ENCODE assay signal across 25 cellular contexts in genomic region chr1:209431813-209432442, GRCh38.
DNase-seq lines count a peak whose midpoint lies in the region; ATAC-seq, FAIRE-seq and TF ChIP-seq lines count a peak whose summit lies in the region.
"Had no signal": no experiment of that assay in that cellular context is flagged by ENCODE, and none has a peak within 500 bp of the region (broad histone marks: within the 10 kb centered on the region; RNA-seq: fewer than 3 reads in every experiment).

No MANE protein-coding gene starts in this region.

- no TSS peak for BruUV-seq in mammary epithelial cell (replicated peaks; lab: Mats Ljungman, UMichigan)

- CTCF ChIA-PET in mammary epithelial cell (lab: Charles Lee; ENCODE audit: low non-redundant PET): no interaction called here

- H3K18ac ChIP-seq in H9 (ENCODE audit: insufficient read length, low read depth, low read length): no peak overlapping the region

- no peaks in the 10 kb centered on the region for H3K9me1 ChIP-seq in keratinocyte (ENCODE audit: control insufficient read depth, extremely low read depth, insufficient read depth, low read length)

- H3K9me3 ChIP-seq in H9 (ENCODE audit: control insufficient read depth, low read depth, low read length) (no peaks in the 10 kb centered on the region), mammary epithelial cell (replicated peaks; ENCODE audit: insufficient read depth, low read length) (no peaks in the 10 kb centered on the region), keratinocyte (ENCODE audit: control insufficient read depth, low read depth, low read length) (no peaks in the 10 kb centered on the region), smooth muscle cell (replicated peaks; ENCODE audit: low read depth) (no peaks in the 10 kb centered on the region)
- H3K9me3 ChIP-seq: mucosa of descending colon, testis had no signal

- H3K4ac ChIP-seq in H9 (ENCODE audit: low read depth, low read length): no peak overlapping the region

- no peak overlapping the region for H2BK15ac ChIP-seq in H9 (ENCODE audit: low read depth, low read length)

- H2BK20ac ChIP-seq in H9 (ENCODE audit: low read depth, low read length, poor library complexity, severe bottlenecking): no peak overlapping the region

- no peak overlapping the region for H3K23ac ChIP-seq in H9 (ENCODE audit: insufficient read length, low read depth, low read length)

- peaks cover 4% of the 10 kb centered on the region for H3F3A ChIP-seq in smooth muscle cell (ENCODE audit: low read depth)

- H2AK5ac ChIP-seq in H9 (ENCODE audit: insufficient read length, low read length): no peak overlapping the region

- H3K79me1 ChIP-seq in H9 (ENCODE audit: insufficient read depth, low read depth, low read length, poor library complexity, severe bottlenecking): no peaks in the 10 kb centered on the region

- H3K14ac ChIP-seq in H9 (ENCODE audit: insufficient read depth, low read length): no peak overlapping the region; the same call in 1 of the 2 replicates

- no peak overlapping the region for H3K56ac ChIP-seq in H9 (ENCODE audit: insufficient read length, low read depth, low read length)

- H3K4me1 Mint-ChIP-seq in H9: peaks cover 88% of the 10 kb centered on the region in 2 experiments
- H3K4me1 Mint-ChIP-seq: activated CD4-positive, alpha-beta T cell treated with anti-CD3 and anti-CD28 coated beads for 36 hours; activated naive CD8-positive, alpha-beta T cell treated with anti-CD3 and anti-CD28 coated beads, Interleukin-2, amount 50 U/mL, for 24 hours had no signal

- in situ Hi-C loops in mammary epithelial cell (cut with MboI; ENCODE audit: low sequenced_read_pairs in 2 of 2): loop anchor here (5.0 to 10.0 kb wide), 5 partner anchors 50 to 777 kb away; no protein-coding TSS in a partner anchor

- no CpG with 5 or more reads among the region's 12 CpGs for whole genome bisulfite sequencing in H9 (ENCODE audit: extremely low coverage, insufficient read length, low lambda C conversion rate)
- 0% methylated on average over 10 of the region's 12 CpGs for WGBS in mammary epithelial cell (ENCODE audit: low coverage, missing lambda C conversion rate)
- 88% methylated on average over 12 of the region's 12 CpGs for WGBS in smooth muscle cell (ENCODE audit: low lambda C conversion rate)

- dilution Hi-C loops in mammary epithelial cell (cut with HindIII; ENCODE audit: low sequenced_read_pairs) (no loop called here), keratinocyte (cut with MboI; ENCODE audit: extremely low pct_ligation_motif_present, low sequenced_read_pairs) (no loop called here)

- no peak for ATAC-seq in HG02938 (IDR thresholded peaks at IDR 0.05; ENCODE audit: unreplicated experiment)
- no peak for ATAC-seq in GM21576 (IDR thresholded peaks at IDR 0.05; ENCODE audit: unreplicated experiment)
- ATAC-seq: activated CD4-positive, alpha-beta T cell treated with anti-CD3 and anti-CD28 coated beads for 36 hours; activated naive CD8-positive, alpha-beta T cell treated with anti-CD3 and anti-CD28 coated beads, Interleukin-2, amount 50 U/mL, for 24 hours; CD8-positive, alpha-beta T cell; mucosa of descending colon; sciatic nerve had no signal

- no peak overlapping the region for H3K9ac ChIP-seq in H9 (ENCODE audit: extremely low read depth, insufficient read length, low read length)
- peak overlapping the region; percentile 100 for H3K9ac ChIP-seq in mammary epithelial cell (ENCODE audit: insufficient read depth, low read length)
- H3K9ac ChIP-seq in keratinocyte (ENCODE audit: control insufficient read depth, extremely low read depth, insufficient read depth, low read length): peak overlapping the region; percentile 98
- H3K9ac ChIP-seq in smooth muscle cell (ENCODE audit: low read depth): no peak overlapping the region

- H2AFZ ChIP-seq in H9 (ENCODE audit: low read length): no peak overlapping the region
- no peak overlapping the region for H2AFZ ChIP-seq in mammary epithelial cell (ENCODE audit: low read depth, low read length)
- H2AFZ ChIP-seq in keratinocyte (ENCODE audit: control insufficient read depth, low read length): no peak overlapping the region
- H2AFZ ChIP-seq in smooth muscle cell (ENCODE audit: low read depth): no peak overlapping the region

- no peak overlapping the region for H2BK12ac ChIP-seq in H9 (ENCODE audit: insufficient read length, low read depth, low read length)

- H3K79me2 ChIP-seq in H9 (ENCODE audit: insufficient read depth, low read length): no peaks in the 10 kb centered on the region; the same call in 1 of the 2 replicates
- peaks cover 46% of the 10 kb centered on the region for H3K79me2 ChIP-seq in mammary epithelial cell (ENCODE audit: insufficient read depth, low read length)
- H3K79me2 ChIP-seq in keratinocyte (ENCODE audit: control insufficient read depth, insufficient read depth, low read length): peaks cover 25% of the 10 kb centered on the region
- no peaks in the 10 kb centered on the region for H3K79me2 ChIP-seq in smooth muscle cell (ENCODE audit: low read depth)

- H3K4me1 ChIP-seq in H9 (ENCODE audit: insufficient read depth, low read length) (peaks cover 25% of the 10 kb centered on the region; the same call in 1 of the 2 replicates), mammary epithelial cell (ENCODE audit: insufficient read depth, low read length) (peaks cover 68% of the 10 kb centered on the region), keratinocyte (ENCODE audit: control insufficient read depth, extremely low read depth, insufficient read depth, low read length) (peaks cover 56% of the 10 kb centered on the region), smooth muscle cell (ENCODE audit: low read depth) (peaks cover 34% of the 10 kb centered on the region)
- H3K4me1 ChIP-seq: testis had no signal

- H2BK5ac ChIP-seq in H9 (ENCODE audit: insufficient read length, low read length): no peak overlapping the region

- peaks cover 2 to 21% (median 20%) of the 10 kb centered on the region in 3 experiments; a peak in 5 of 7 replicates for H3K36me3 Mint-ChIP-seq in H9 (ENCODE audit: insufficient read depth in 1 of 3, low read depth in 3 of 3)
- H3K36me3 Mint-ChIP-seq: CD8-positive, alpha-beta T cell had no signal

- no peak for TF ChIP-seq CTCF in H9 (conservative IDR thresholded peaks at IDR 0.05)
- no peak for TF ChIP-seq CTCF in mammary epithelial cell (conservative IDR thresholded peaks at IDR 0.05 in 1 of 2, IDR thresholded peaks at IDR 0.05 in 1 of 2; ENCODE audit: extremely low read depth in 1 of 2, insufficient read depth in 1 of 2, low read depth in 1 of 2, low read length in 2 of 2)
- no peak for TF ChIP-seq CTCF in keratinocyte (optimal IDR thresholded peaks at IDR 0.05 in 1 of 3, IDR thresholded peaks at IDR 0.05 in 1 of 3, conservative IDR thresholded peaks at IDR 0.05 in 1 of 3; ENCODE audit: extremely low read depth in 1 of 3, insufficient read depth in 2 of 3, low read length in 3 of 3)
- TF ChIP-seq CTCF in smooth muscle cell (IDR thresholded peaks at IDR 0.05; ENCODE audit: borderline replicate concordance, insufficient read depth, poor library complexity, severe bottlenecking): no peak

- H3K36me3 ChIP-seq in mammary epithelial cell (ENCODE audit: insufficient read depth, low read length) (peaks cover 26% of the 10 kb centered on the region), keratinocyte (ENCODE audit: control insufficient read depth in 2 of 2, extremely low read depth in 1 of 2, insufficient read depth in 2 of 2, low read length in 2 of 2) (peaks cover 13 to 28% of the 10 kb centered on the region in 2 experiments), smooth muscle cell (ENCODE audit: low read depth) (no peaks in the 10 kb centered on the region)

- no peak overlapping the region for H3T11ph ChIP-seq in H9 (ENCODE audit: low read length)

- H4K8ac ChIP-seq in H9 (replicated peaks; ENCODE audit: insufficient read length, low read depth, low read length): no peak overlapping the region

- H4K20me1 ChIP-seq in H9 (ENCODE audit: control insufficient read depth, insufficient read depth, insufficient read length): no peaks in the 10 kb centered on the region
- no peaks in the 10 kb centered on the region for H4K20me1 ChIP-seq in mammary epithelial cell (ENCODE audit: insufficient read depth, low read length)
- H4K20me1 ChIP-seq in keratinocyte (ENCODE audit: control insufficient read depth, extremely low read depth, insufficient read depth, low read length): peaks cover 3% of the 10 kb centered on the region
- H4K20me1 ChIP-seq in smooth muscle cell (ENCODE audit: low read depth): no peaks in the 10 kb centered on the region

- H4K91ac ChIP-seq in H9 (ENCODE audit: insufficient read length, low read depth, low read length): no peak overlapping the region

- H4K5ac ChIP-seq in H9 (ENCODE audit: insufficient read length, low read depth, low read length): no peak overlapping the region

- no peaks in the 10 kb centered on the region for H3K9me3 Mint-ChIP-seq in H9
- H3K9me3 Mint-ChIP-seq: activated naive CD8-positive, alpha-beta T cell treated with anti-CD3 and anti-CD28 coated beads, Interleukin-2, amount 50 U/mL, for 24 hours; CD8-positive, alpha-beta T cell; nephron; T-helper 2 cell treated with Interferon-gamma antibody and Interleukin-4, amounts not matched to agents 5 μg/mL and 100 μg/mL, for 36 hours had no signal

- H3K4me2 ChIP-seq in H9 (ENCODE audit: insufficient read depth, insufficient read length, low read length) (no peak overlapping the region), mammary epithelial cell (ENCODE audit: insufficient read depth, low read depth, low read length) (peak overlapping the region; percentile 91), keratinocyte (ENCODE audit: control insufficient read depth, extremely low read depth, insufficient read depth, low read depth, low read length) (peak overlapping the region; percentile 99), smooth muscle cell (peak overlapping the region; percentile 68)

- peaks cover 6% of the 10 kb centered on the region for H3K23me2 ChIP-seq in H9 (ENCODE audit: insufficient read length, low read depth, low read length, poor library complexity, severe bottlenecking)

- peak; percentile 93 for FAIRE-seq in keratinocyte (lab: Jason Lieb, UNC)
- FAIRE-seq: endothelial cell of umbilical vein had no signal

- H3K27me3 Mint-ChIP-seq in H9 (ENCODE audit: low read depth): no peaks in the 10 kb centered on the region; the same call in 1 of the 2 replicates

- intact Hi-C loops in mammary epithelial cell (cut with micrococcal nuclease): loop anchor here (5.0 to 10.0 kb wide), 2 partner anchors 387 to 625 kb away; no protein-coding TSS in a partner anchor

- no peak overlapping the region for H2BK120ac ChIP-seq in H9 (ENCODE audit: low read depth, low read length, poor library complexity, severe bottlenecking)

- H3K4me3 ChIP-seq in mammary epithelial cell (replicated peaks in 1 of 3; ENCODE audit: insufficient read depth in 1 of 3, low read depth in 2 of 3, low read length in 3 of 3) (peak overlapping the region; percentile 52 to 98 (median 94)), keratinocyte (ENCODE audit: control insufficient read depth in 2 of 3, extremely low read depth in 1 of 3, insufficient read depth in 2 of 3, low read depth in 1 of 3, low read length in 3 of 3) (peak overlapping the region; percentile 63 to 88 (median 72)), smooth muscle cell (peak overlapping the region; percentile 40)
- H3K4me3 ChIP-seq: mucosa of descending colon, testis had no signal

- DNase-seq in H9: no peak
- DNase-seq in mammary epithelial cell: peak; percentile 50
- no peak for DNase-seq in keratinocyte (ENCODE audit: low read depth, low spot score)
- DNase-seq in smooth muscle cell (lab: John Stamatoyannopoulos, UW; ENCODE audit: unreplicated experiment): no peak
- no peak for DNase-seq in stimulated activated CD4-positive, alpha-beta T cell treated with anti-CD3 and anti-CD28 coated beads, Interleukin-15, amount 100 ng/mL, for 24 hours
- no peak for DNase-seq in GF-D8 (lab: John Stamatoyannopoulos, UW)
- DNase-seq: activated CD4-positive, alpha-beta T cell treated with anti-CD3 and anti-CD28 coated beads for 36 hours; activated gamma-delta T cell treated with Interleukin-2 at 50 U/mL for 16 hours; activated naive CD8-positive, alpha-beta T cell treated with anti-CD3 and anti-CD28 coated beads, Interleukin-2, amount 50 U/mL, for 24 hours; activated T-cell treated with anti-CD3 and anti-CD28 coated beads, Interleukin-2, amount 50 U/mL, for 1 hour; CD8-positive, alpha-beta T cell; DMS153; glutamatergic neuron; mucosa of descending colon; NCI-H510A treated with DMSO at 0.1 percent for 48 hours; SHP77 treated with DMSO at 0.1 percent for 48 hours; stimulated activated naive CD4-positive, alpha-beta T cell; testis had no signal

- H3K27ac ChIP-seq in H9 (ENCODE audit: insufficient read length, low read depth, low read length) (no peak overlapping the region), mammary epithelial cell (ENCODE audit: insufficient read depth, low read depth, low read length) (peak overlapping the region; percentile 99), keratinocyte (ENCODE audit: control insufficient read depth, insufficient read depth, low read length) (peak overlapping the region; percentile 85), smooth muscle cell (ENCODE audit: low read depth) (no peak overlapping the region)
- H3K27ac ChIP-seq: HL-60, testis had no signal

- peak overlapping the region; percentile 86 to 100 (median 91); a peak in 5 of 7 replicates for H3K27ac Mint-ChIP-seq in H9
- H3K27ac Mint-ChIP-seq: activated CD4-positive, alpha-beta T cell treated with anti-CD3 and anti-CD28 coated beads for 36 hours; activated naive CD8-positive, alpha-beta T cell treated with anti-CD3 and anti-CD28 coated beads, Interleukin-2, amount 50 U/mL, for 24 hours; CD8-positive, alpha-beta T cell; T-helper 2 cell treated with Interferon-gamma antibody and Interleukin-4, amounts not matched to agents 5 μg/mL and 100 μg/mL, for 36 hours had no signal

- H3K27me3 ChIP-seq in H9 (ENCODE audit: insufficient read depth, low read length) (no peaks in the 10 kb centered on the region; the same call in 1 of the 2 replicates), mammary epithelial cell (ENCODE audit: insufficient read depth, low read length) (no peaks in the 10 kb centered on the region), keratinocyte (ENCODE audit: control insufficient read depth, extremely low read depth, insufficient read depth, low read length) (no peaks in the 10 kb centered on the region), smooth muscle cell (ENCODE audit: low read depth) (no peaks in the 10 kb centered on the region)
- H3K27me3 ChIP-seq: testis had no signal

- peak overlapping the region in 1 of 2 experiments; percentile 35; a peak in 3 of 5 replicates for H3K4me3 Mint-ChIP-seq in H9
- H3K4me3 Mint-ChIP-seq: activated CD4-positive, alpha-beta T cell treated with anti-CD3 and anti-CD28 coated beads for 36 hours; activated naive CD8-positive, alpha-beta T cell treated with anti-CD3 and anti-CD28 coated beads, Interleukin-2, amount 50 U/mL, for 24 hours; CD8-positive, alpha-beta T cell; nephron; T-helper 2 cell treated with Interferon-gamma antibody and Interleukin-4, amounts not matched to agents 5 μg/mL and 100 μg/mL, for 36 hours had no signal

Comparison
In these comparisons a context has a peak if more than half of its experiments do, and no peak if none do; other contexts are left out.
1. H3K27ac ChIP-seq: peak in mammary epithelial cell (single experiment) and keratinocyte (single experiment); none in H9 (single experiment) and smooth muscle cell (single experiment).
2. H3K9ac ChIP-seq: peak in mammary epithelial cell (single experiment) and keratinocyte (single experiment); none in H9 (single experiment) and smooth muscle cell (single experiment).
3. H3K4me3 ChIP-seq: peak in every context shown above with its lines; median percentile 94 in mammary epithelial cell; 72 in keratinocyte; 40 in smooth muscle cell.